ENCODE assay signal across 10 cellular contexts in the genomic region with DNA sequence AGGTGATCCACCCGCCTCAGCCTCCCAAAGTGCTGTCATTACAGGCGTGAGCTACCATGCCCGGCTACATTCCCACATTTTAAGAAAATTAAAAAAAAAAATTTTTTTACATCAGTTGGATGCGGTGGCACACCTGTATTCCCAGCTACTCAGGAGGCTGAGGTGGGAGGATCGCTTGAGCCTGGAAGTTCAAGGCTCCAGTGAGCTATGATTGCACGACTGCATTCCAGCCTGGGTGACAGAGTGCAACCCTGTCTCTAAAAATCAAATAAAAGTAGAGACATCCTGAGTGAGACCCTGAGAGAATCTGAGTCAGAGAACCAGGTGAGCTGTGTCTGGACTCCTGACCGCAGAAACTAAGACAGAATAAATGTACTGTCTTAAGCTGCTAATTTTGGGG. TPM values are rescaled to one million over a fixed set of nuclear protein-coding genes. Genes with fewer than 3 reads are reported as not detected.
DNase-seq lines count a peak whose midpoint lies in the region; ATAC-seq and TF ChIP-seq lines count a peak whose summit lies in the region.
"Had no signal": no experiment of that assay in that cellular context is flagged by ENCODE, and none has a peak within 500 bp of the region (broad histone marks: within the 10 kb centered on the region; RNA-seq: fewer than 3 reads in every experiment).

No MANE protein-coding gene starts in this region.

- H3K4me3 ChIP-seq in CD4-positive, alpha-beta memory T cell (ENCODE audit: low read length in 2 of 2): no peak overlapping the region
- no peak overlapping the region for H3K4me3 ChIP-seq in hepatocyte

- CTCF ChIA-PET in activated CD8-positive, alpha-beta memory T cell treated with anti-CD3 and anti-CD28 coated beads, Interleukin-2, amount 10 ng/mL, durations not matched to agents 7 days and 5 days (lab: Charles Lee): interaction anchor here (0.8 to 21.2 kb wide), 16 partner anchors 9 to 450 kb away, joined by 3 to 899 read pairs (median 7); partner anchors contain the start of genes PIM1 and PPIL1
- CTCF ChIA-PET in CD4-positive, alpha-beta memory T cell (lab: Charles Lee; ENCODE audit: partially characterized antibody): interaction anchor here (0.9 to 33.8 kb wide), 25 partner anchors 9 to 442 kb away, joined by 3 to 1184 read pairs (median 8); partner anchors contain the start of genes C6orf89, PIM1 and PPIL1
- CTCF ChIA-PET in T-cell (lab: Charles Lee): interaction anchor here (0.6 to 4.2 kb wide), 20 partner anchors 12 to 449 kb away, joined by 3 to 103 read pairs (median 8); partner anchors contain the start of genes C6orf89 (in 1 of the 2) and PIM1 (in 1 of the 2)

- H3K9me3 Mint-ChIP-seq in activated CD8-positive, alpha-beta memory T cell treated with anti-CD3 and anti-CD28 coated beads, Interleukin-2, amount 10 ng/mL, durations not matched to agents 7 days and 5 days (ENCODE audit: low read depth): no peaks in the 10 kb centered on the region
- H3K9me3 Mint-ChIP-seq in CD4-positive, alpha-beta memory T cell: no peaks in the 10 kb centered on the region
- no peaks in the 10 kb centered on the region for H3K9me3 Mint-ChIP-seq in T-cell
- H3K9me3 Mint-ChIP-seq in activated T-helper 2 cell treated with anti-CD3 and anti-CD28 coated beads, Interferon-gamma antibody, Interleukin-2, Interleukin-4, amounts not matched to agents 10 μg/mL and 5 μg/mL and 100 μg/mL, durations not matched to agents 14 hours and 24 hours and 36 hours: no peaks in the 10 kb centered on the region

- H3K36me3 ChIP-seq in CD4-positive, alpha-beta memory T cell (ENCODE audit: insufficient read depth, low read length): no peaks in the 10 kb centered on the region
- H3K36me3 ChIP-seq in hepatocyte (replicated peaks; ENCODE audit: insufficient read depth, low read depth): no peaks in the 10 kb centered on the region

- POLR2A ChIA-PET in CD4-positive, alpha-beta memory T cell (lab: Charles Lee; ENCODE audit: partially characterized antibody): interaction anchor here (0.8 to 6.5 kb wide), 14 partner anchors 22 to 334 kb away, joined by 3 to 148 read pairs (median 10); partner anchors contain the start of genes MTCH1, PIM1, PPIL1 and TBC1D22B
- POLR2A ChIA-PET in T-cell (lab: Charles Lee): interaction anchor here (0.5 to 1.4 kb wide), 3 partner anchors 163 to 594 kb away, joined by 3 to 4 read pairs (median 4); no protein-coding TSS in a partner anchor

- H3K79me2 ChIP-seq in hepatocyte: no peaks in the 10 kb centered on the region

- no peaks in the 10 kb centered on the region for H3K27me3 Mint-ChIP-seq in activated CD8-positive, alpha-beta memory T cell treated with anti-CD3 and anti-CD28 coated beads, Interleukin-2, amount 10 ng/mL, durations not matched to agents 7 days and 5 days
- no peaks in the 10 kb centered on the region for H3K27me3 Mint-ChIP-seq in CD4-positive, alpha-beta memory T cell
- no peaks in the 10 kb centered on the region for H3K27me3 Mint-ChIP-seq in T-cell
- no peaks in the 10 kb centered on the region for H3K27me3 Mint-ChIP-seq in activated T-helper 2 cell treated with anti-CD3 and anti-CD28 coated beads, Interferon-gamma antibody, Interleukin-2, Interleukin-4, amounts not matched to agents 10 μg/mL and 5 μg/mL and 100 μg/mL, durations not matched to agents 14 hours and 24 hours and 36 hours (ENCODE audit: low read depth)

- DNase-seq in activated CD8-positive, alpha-beta memory T cell treated with anti-CD3 and anti-CD28 coated beads, Interleukin-2, amount 10 ng/mL, durations not matched to agents 7 days and 5 days: no peak
- no peak for DNase-seq in activated CD8-positive, alpha-beta memory T cell treated with anti-CD3 and anti-CD28 coated beads, Interleukin-2, amount 50 U/mL, for 4 hours
- no peak for DNase-seq in CD4-positive, alpha-beta memory T cell
- no peak for DNase-seq in T-cell
- DNase-seq in activated T-helper 2 cell treated with anti-CD3 and anti-CD28 coated beads, Interferon-gamma antibody, Interleukin-2, Interleukin-4, amounts not matched to agents 10 μg/mL and 5 μg/mL and 100 μg/mL, durations not matched to agents 14 hours and 24 hours and 36 hours (ENCODE audit: low spot score): no peak
- DNase-seq in NCI-H2227 treated with DMSO at 0.1 percent for 48 hours (lab: John Stamatoyannopoulos, UW): no peak
- no peak for DNase-seq in hepatocyte (ENCODE audit: low spot score)
- DNase-seq: SIG-M5 had no signal

- peaks cover 58% of the 10 kb centered on the region for H3K4me1 Mint-ChIP-seq in activated CD8-positive, alpha-beta memory T cell treated with anti-CD3 and anti-CD28 coated beads, Interleukin-2, amount 10 ng/mL, durations not matched to agents 7 days and 5 days
- peaks cover 35 to 50% (median 43%) of the 10 kb centered on the region in 4 donors for H3K4me1 Mint-ChIP-seq in CD4-positive, alpha-beta memory T cell
- H3K4me1 Mint-ChIP-seq in T-cell: peaks cover 51 to 57% (median 57%) of the 10 kb centered on the region in 3 donors
- H3K4me1 Mint-ChIP-seq in activated T-helper 2 cell treated with anti-CD3 and anti-CD28 coated beads, Interferon-gamma antibody, Interleukin-2, Interleukin-4, amounts not matched to agents 10 μg/mL and 5 μg/mL and 100 μg/mL, durations not matched to agents 14 hours and 24 hours and 36 hours (ENCODE audit: low read depth): peaks cover 51% of the 10 kb centered on the region

- no peak overlapping the region for H3K4me2 ChIP-seq in hepatocyte

- H3K36me3 Mint-ChIP-seq in activated CD8-positive, alpha-beta memory T cell treated with anti-CD3 and anti-CD28 coated beads, Interleukin-2, amount 10 ng/mL, durations not matched to agents 7 days and 5 days: no peaks in the 10 kb centered on the region
- no peaks in the 10 kb centered on the region for H3K36me3 Mint-ChIP-seq in CD4-positive, alpha-beta memory T cell
- no peaks in the 10 kb centered on the region for H3K36me3 Mint-ChIP-seq in T-cell
- H3K36me3 Mint-ChIP-seq in activated T-helper 2 cell treated with anti-CD3 and anti-CD28 coated beads, Interferon-gamma antibody, Interleukin-2, Interleukin-4, amounts not matched to agents 10 μg/mL and 5 μg/mL and 100 μg/mL, durations not matched to agents 14 hours and 24 hours and 36 hours (ENCODE audit: low read depth): no peaks in the 10 kb centered on the region

- no peaks in the 10 kb centered on the region for H4K20me1 ChIP-seq in hepatocyte (ENCODE audit: insufficient read depth, poor library complexity, severe bottlenecking)

- H3K4me3 Mint-ChIP-seq in activated CD8-positive, alpha-beta memory T cell treated with anti-CD3 and anti-CD28 coated beads, Interleukin-2, amount 10 ng/mL, durations not matched to agents 7 days and 5 days: no peak overlapping the region
- H3K4me3 Mint-ChIP-seq in CD4-positive, alpha-beta memory T cell: peak overlapping the region in 1 of 8 donors; percentile 78
- H3K4me3 Mint-ChIP-seq in T-cell: no peak overlapping the region
- H3K4me3 Mint-ChIP-seq in activated T-helper 2 cell treated with anti-CD3 and anti-CD28 coated beads, Interferon-gamma antibody, Interleukin-2, Interleukin-4, amounts not matched to agents 10 μg/mL and 5 μg/mL and 100 μg/mL, durations not matched to agents 14 hours and 24 hours and 36 hours (ENCODE audit: low read depth): no peak overlapping the region

- no peaks in the 10 kb centered on the region for H3K27me3 ChIP-seq in CD4-positive, alpha-beta memory T cell (ENCODE audit: insufficient read depth, low read length)
- H3K27me3 ChIP-seq in hepatocyte: no peaks in the 10 kb centered on the region

- H3K9me2 ChIP-seq in hepatocyte (replicated peaks; ENCODE audit: insufficient read depth): no peaks in the 10 kb centered on the region

- no peak overlapping the region for H2AFZ ChIP-seq in hepatocyte

- TF ChIP-seq CTCF in hepatocyte (IDR thresholded peaks at IDR 0.05; ENCODE audit: poor library complexity): no peak

- peak overlapping the region; percentile 91 for H3K27ac Mint-ChIP-seq in activated CD8-positive, alpha-beta memory T cell treated with anti-CD3 and anti-CD28 coated beads, Interleukin-2, amount 10 ng/mL, durations not matched to agents 7 days and 5 days
- peak overlapping the region; percentile 80 to 97 (median 95) for H3K27ac Mint-ChIP-seq in CD4-positive, alpha-beta memory T cell
- H3K27ac Mint-ChIP-seq in T-cell: peak overlapping the region; percentile 94 to 95
- H3K27ac Mint-ChIP-seq in activated T-helper 2 cell treated with anti-CD3 and anti-CD28 coated beads, Interferon-gamma antibody, Interleukin-2, Interleukin-4, amounts not matched to agents 10 μg/mL and 5 μg/mL and 100 μg/mL, durations not matched to agents 14 hours and 24 hours and 36 hours: peak overlapping the region; percentile 86

- no peak for ATAC-seq in activated CD8-positive, alpha-beta memory T cell treated with anti-CD3 and anti-CD28 coated beads, Interleukin-2, amount 10 ng/mL, durations not matched to agents 7 days and 5 days
- ATAC-seq in T-cell (replicated peaks in 1 of 4): no peak
- ATAC-seq in GM19467 (IDR thresholded peaks at IDR 0.05; ENCODE audit: unreplicated experiment): no peak

- intact Hi-C loops in CD4-positive, alpha-beta memory T cell (cut with micrococcal nuclease): loop anchor here (1.0 to 2.0 kb wide), 3 partner anchors 157 to 442 kb away; no protein-coding TSS in a partner anchor
- intact Hi-C loops in activated T-helper 2 cell treated with anti-CD3 and anti-CD28 coated beads, Interferon-gamma antibody, Interleukin-2, Interleukin-4, amounts not matched to agents 10 μg/mL and 5 μg/mL and 100 μg/mL, durations not matched to agents 14 hours and 24 hours and 36 hours (cut with micrococcal nuclease): loop anchor here (2.0 to 10.0 kb wide), 2 partner anchors 294 to 324 kb away; partner anchors contain the start of gene C6orf89

- peaks cover 40% of the 10 kb centered on the region for H3K4me1 ChIP-seq in CD4-positive, alpha-beta memory T cell (ENCODE audit: insufficient read depth, low read length)
- H3K4me1 ChIP-seq in hepatocyte (ENCODE audit: insufficient read depth): peaks cover 17% of the 10 kb centered on the region

- H3K9me3 ChIP-seq in CD4-positive, alpha-beta memory T cell (ENCODE audit: control insufficient read depth in 1 of 2, low read length in 2 of 2): no peaks in the 10 kb centered on the region
- H3K9me3 ChIP-seq in hepatocyte (ENCODE audit: low read depth): no peaks in the 10 kb centered on the region

- H3K27ac ChIP-seq in CD4-positive, alpha-beta memory T cell (ENCODE audit: low read depth, low read length): peak overlapping the region; percentile 53
- H3K27ac ChIP-seq in hepatocyte: no peak overlapping the region
- H3K27ac ChIP-seq: C4-2B had no signal

- WGBS in hepatocyte (ENCODE audit: low lambda C conversion rate, missing lambda C conversion rate): 90% methylated on average over 7 of the region's 7 CpGs

RNA-seq across cellular contexts. Expression of gene PIM1, which starts 38.8 kb away (rescaled TPM):
- total RNA-seq in activated CD8-positive, alpha-beta memory T cell treated with anti-CD3 and anti-CD28 coated beads, Interleukin-2, amount 10 ng/mL, durations not matched to agents 7 days and 5 days: 100 to 1,000 TPM; 361 to 464 TPM
- 100 to 1,000 TPM; 124 to 125 TPM for total RNA-seq in CD4-positive, alpha-beta memory T cell
- 100 to 1,000 TPM; 268 to 334 TPM for polyA plus RNA-seq in CD4-positive, alpha-beta memory T cell
- total RNA-seq in T-cell: 100 to 1,000 TPM; 225 to 334 (median 313) TPM
- 151 and 161 TPM in 2 replicates for total RNA-seq in activated T-helper 2 cell treated with anti-CD3 and anti-CD28 coated beads, Interferon-gamma antibody, Interleukin-2, Interleukin-4, amounts not matched to agents 10 μg/mL and 5 μg/mL and 100 μg/mL, durations not matched to agents 14 hours and 24 hours and 36 hours
- 71.3 and 81.0 TPM in 2 replicates for total RNA-seq in hepatocyte
- 96.6 and 99.1 TPM in 2 replicates for polyA plus RNA-seq in hepatocyte

RNA-seq across cellular contexts. Expression of gene TBC1D22B, which starts 48.8 kb away (rescaled TPM):
- 10 to 100 TPM; 17.3 to 17.9 TPM for total RNA-seq in activated CD8-positive, alpha-beta memory T cell treated with anti-CD3 and anti-CD28 coated beads, Interleukin-2, amount 10 ng/mL, durations not matched to agents 7 days and 5 days
- 10 to 100 TPM in 1 of 2 experiments, 1 to 10 TPM in 1; 9.7 to 10.3 TPM for total RNA-seq in CD4-positive, alpha-beta memory T cell
- 10 to 100 TPM in 1 of 2 donors, 1 to 10 TPM in 1; 7.2 to 11.9 TPM for polyA plus RNA-seq in CD4-positive, alpha-beta memory T cell
- total RNA-seq in T-cell (10 to 100 TPM in 3 of 5 donors, 1 to 10 TPM in 2; 9.5 to 12.6 (median 10.7) TPM), hepatocyte (8.2 and 9.0 TPM in 2 replicates)
- total RNA-seq in activated T-helper 2 cell treated with anti-CD3 and anti-CD28 coated beads, Interferon-gamma antibody, Interleukin-2, Interleukin-4, amounts not matched to agents 10 μg/mL and 5 μg/mL and 100 μg/mL, durations not matched to agents 14 hours and 24 hours and 36 hours: 13.8 and 14.6 TPM in 2 replicates
- polyA plus RNA-seq in hepatocyte: 5.2 and 8.9 TPM in 2 replicates

RNA-seq across cellular contexts. Expression of gene TMEM217, which starts 49.2 kb away (rescaled TPM):
- total RNA-seq in activated CD8-positive, alpha-beta memory T cell treated with anti-CD3 and anti-CD28 coated beads, Interleukin-2, amount 10 ng/mL, durations not matched to agents 7 days and 5 days: 1 to 10 TPM; 2.7 to 5.7 TPM
- total RNA-seq in CD4-positive, alpha-beta memory T cell: 1 to 10 TPM in 1 of 2 experiments, not detected in 1; 1.4 TPM
- under 1 TPM; 0.31 to 0.42 TPM for polyA plus RNA-seq in CD4-positive, alpha-beta memory T cell
- total RNA-seq in T-cell (1 to 10 TPM in 1 of 5 donors, under 1 TPM in 4; 0.22 to 1.3 (median 0.49) TPM), hepatocyte (0.87 and 2.7 TPM in 2 replicates)
- 4.5 and 4.8 TPM in 2 replicates for total RNA-seq in activated T-helper 2 cell treated with anti-CD3 and anti-CD28 coated beads, Interferon-gamma antibody, Interleukin-2, Interleukin-4, amounts not matched to agents 10 μg/mL and 5 μg/mL and 100 μg/mL, durations not matched to agents 14 hours and 24 hours and 36 hours
- 2.1 and 4.8 TPM in 2 replicates for polyA plus RNA-seq in hepatocyte
